Comparison of ENCODE assay signal across 16 cellular contexts in the genomic region with DNA sequence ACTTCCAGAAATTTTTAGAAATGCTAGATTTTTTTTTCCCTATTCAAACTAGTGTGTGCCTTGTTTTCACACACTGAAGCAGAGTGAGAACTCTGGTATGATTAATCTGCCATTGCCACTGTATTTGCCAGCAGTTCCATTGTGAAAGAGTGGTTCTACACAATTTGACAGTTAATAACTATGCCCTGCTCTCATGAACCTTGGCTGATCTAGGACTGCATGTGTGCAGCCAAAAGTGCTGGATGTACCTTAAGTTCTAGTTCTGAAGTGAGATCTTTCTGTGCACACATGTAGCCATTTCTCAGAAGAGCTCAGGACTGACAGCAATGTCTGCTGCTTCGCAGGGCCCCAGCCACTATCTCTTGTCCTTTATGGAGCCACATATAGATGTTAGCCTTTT.
DNase-seq lines count a peak whose midpoint lies in the region; FAIRE-seq and TF ChIP-seq lines count a peak whose summit lies in the region.
"Had no signal": no experiment of that assay in that cellular context is flagged by ENCODE, and none has a peak within 500 bp of the region (broad histone marks: within the 10 kb centered on the region; RNA-seq: fewer than 3 reads in every experiment).

No MANE protein-coding gene starts in this region.

- no peaks in the 10 kb centered on the region for H4K20me1 ChIP-seq in neural progenitor cell (ENCODE audit: low read depth)

- intact Hi-C loops in ascending aorta (cut with DNase I), result no loop called here

- H3K27ac ChIP-seq in ascending aorta (peak overlapping the region; percentile 17), neural progenitor cell (no peak overlapping the region)
- H3K27ac ChIP-seq: GM23248 had no signal

- H3K36me3 Mint-ChIP-seq in neural progenitor cell, result peaks cover 7% of the 10 kb centered on the region
- no peaks in the 10 kb centered on the region for H3K36me3 Mint-ChIP-seq in activated naive CD8-positive, alpha-beta T cell treated with anti-CD3 and anti-CD28 coated beads for 36 hours

- H3K9me3 ChIP-seq in ascending aorta (peaks cover 8 to 10% of the 10 kb centered on the region in 2 donors), neural progenitor cell (ENCODE audit: low read depth) (peaks cover 11% of the 10 kb centered on the region)

- H3K4me3 ChIP-seq in ascending aorta, result no peak overlapping the region
- H3K4me3 ChIP-seq in neural progenitor cell, result no peak overlapping the region
- H3K4me3 ChIP-seq: GM23248 had no signal

- no peaks in the 10 kb centered on the region for H3K4me1 Mint-ChIP-seq in neural progenitor cell
- no peaks in the 10 kb centered on the region for H3K4me1 Mint-ChIP-seq in activated naive CD8-positive, alpha-beta T cell treated with anti-CD3 and anti-CD28 coated beads for 36 hours

- no peak for TF ChIP-seq CTCF in ascending aorta (IDR thresholded peaks at IDR 0.05)
- no peak for TF ChIP-seq CTCF in neural progenitor cell (IDR thresholded peaks at IDR 0.05)
- TF ChIP-seq CTCF in D721Med (IDR thresholded peaks at IDR 0.05; ENCODE audit: insufficient read depth, missing control alignments), result no peak

- peaks cover 37% of the 10 kb centered on the region for H3K9me3 Mint-ChIP-seq in neural progenitor cell
- no peaks in the 10 kb centered on the region for H3K9me3 Mint-ChIP-seq in activated naive CD8-positive, alpha-beta T cell treated with anti-CD3 and anti-CD28 coated beads for 36 hours

- H3K4me2 ChIP-seq in neural progenitor cell, result no peak overlapping the region

- H3K27me3 ChIP-seq in ascending aorta (no peaks in the 10 kb centered on the region), neural progenitor cell (no peaks in the 10 kb centered on the region)

- in situ Hi-C loops in G401 (cut with HindIII; ENCODE audit: low sequenced_read_pairs), result no loop called here

- H3K79me2 ChIP-seq in neural progenitor cell (ENCODE audit: low read depth), result no peaks in the 10 kb centered on the region

- H3K27me3 Mint-ChIP-seq in neural progenitor cell (ENCODE audit: insufficient read depth, low read depth), result no peaks in the 10 kb centered on the region
- H3K27me3 Mint-ChIP-seq in activated naive CD8-positive, alpha-beta T cell treated with anti-CD3 and anti-CD28 coated beads for 36 hours, result no peaks in the 10 kb centered on the region
- H3K27me3 Mint-ChIP-seq: CD4-positive, alpha-beta T cell had no signal

- H3K27ac Mint-ChIP-seq in neural progenitor cell, result no peak overlapping the region
- H3K27ac Mint-ChIP-seq in activated naive CD8-positive, alpha-beta T cell treated with anti-CD3 and anti-CD28 coated beads for 36 hours, result no peak overlapping the region
- H3K27ac Mint-ChIP-seq: CD4-positive, alpha-beta T cell had no signal

- H2AFZ ChIP-seq in neural progenitor cell (replicated peaks), result peak overlapping the region; percentile 18
- H2AFZ ChIP-seq: GM23248 had no signal

- H3K9ac ChIP-seq in neural progenitor cell, result no peak overlapping the region
- H3K9ac ChIP-seq: GM23248 had no signal

- no peaks in the 10 kb centered on the region for H3F3A ChIP-seq in neural progenitor cell (ENCODE audit: low read depth)

- DNase-seq in G401 (ENCODE audit: low spot score), result peak; percentile 21
- no peak for DNase-seq in ascending aorta (ENCODE audit: low spot score in 2 of 2)
- peak; percentile 1 for DNase-seq in fibroblast of gingiva (ENCODE audit: low read depth)
- no peak for DNase-seq in neural progenitor cell (ENCODE audit: low spot score)
- DNase-seq in D721Med (ENCODE audit: insufficient read length, low spot score), result no peak
- no peak for DNase-seq in iPS-NIHi7 (ENCODE audit: extremely low spot score)
- no peak for DNase-seq in NCI-H146 (lab: John Stamatoyannopoulos, UW)
- no peak for DNase-seq in activated naive CD8-positive, alpha-beta T cell treated with anti-CD3 and anti-CD28 coated beads for 36 hours
- DNase-seq: ACHN; CD4-positive, alpha-beta T cell; DMS153; DMS79 treated with DMSO at 0.1 percent for 48 hours; EL; GDM1; GM23248; H7 had no signal

- no peak for FAIRE-seq in D721Med (lab: Jason Lieb, UNC)

- no peaks in the 10 kb centered on the region for H3K36me3 ChIP-seq in ascending aorta
- peaks cover 4% of the 10 kb centered on the region for H3K36me3 ChIP-seq in neural progenitor cell

- H3K4me1 ChIP-seq in ascending aorta (peaks cover 0 to 5% of the 10 kb centered on the region in 2 donors), neural progenitor cell (no peaks in the 10 kb centered on the region)

- H3K4me3 Mint-ChIP-seq in neural progenitor cell, result no peak overlapping the region
- H3K4me3 Mint-ChIP-seq in activated naive CD8-positive, alpha-beta T cell treated with anti-CD3 and anti-CD28 coated beads for 36 hours, result no peak overlapping the region
- H3K4me3 Mint-ChIP-seq: CD4-positive, alpha-beta T cell had no signal

Comparison
In these comparisons a context has a peak if more than half of its experiments do, and no peak if none do; other contexts are left out.
1. DNase-seq: peak in G401 (single experiment) and fibroblast of gingiva (single experiment); none in ascending aorta (0 of 2), neural progenitor cell (single experiment), D721Med (single experiment), iPS-NIHi7 (single experiment), NCI-H146 (single experiment) and activated naive CD8-positive, alpha-beta T cell treated with anti-CD3 and anti-CD28 coated beads for 36 hours (single experiment).